ENCODE assay signal across 18 cellular contexts in genomic region chr22:49329636-49330035, GRCh38.
DNase-seq lines count a peak whose midpoint lies in the region; ATAC-seq and TF ChIP-seq lines count a peak whose summit lies in the region.
"Had no signal": no experiment of that assay in that cellular context is flagged by ENCODE, and none has a peak within 500 bp of the region (broad histone marks: within the 10 kb centered on the region; RNA-seq: fewer than 3 reads in every experiment).

No MANE protein-coding gene starts in this region.

- no peak overlapping the region for H3K4me3 ChIP-seq in lung
- H3K4me3 ChIP-seq: K562 had no signal

- peaks cover 6% of the 10 kb centered on the region for H3K27me3 ChIP-seq in lung (ENCODE audit: control insufficient read depth, insufficient read depth)

- no peak for ATAC-seq in lung (ENCODE audit: insufficient read depth, low FRiP score)
- ATAC-seq: K562 had no signal

- peaks cover 0 to 31% of the 10 kb centered on the region in 2 donors for H3K9me3 ChIP-seq in lung (ENCODE audit: control insufficient read depth in 2 of 2, insufficient read depth in 1 of 2, low read length in 1 of 2)

- no peak overlapping the region for H3K27ac ChIP-seq in lung (ENCODE audit: low read depth in 1 of 2, low read length in 1 of 2)

- WGBS in lung, 2 donors: 67 to 76% methylated on average over 5 of the region's 5 CpGs

- peak; percentile 8 for DNase-seq in activated effector memory CD4-positive, alpha-beta T cell treated with anti-CD3 and anti-CD28 coated beads, Interleukin-2, amount 50 U/mL, for 16 hours
- no peak for DNase-seq in activated effector memory CD4-positive, alpha-beta T cell treated with Interleukin-2 at 50 U/mL for 16 hours
- DNase-seq in activated CD8-positive, alpha-beta memory T cell treated with anti-CD3 and anti-CD28 coated beads, Interleukin-2, amount 50 U/mL, for 48 hours: peak; percentile 8
- peak; percentile 11 for DNase-seq in lung (ENCODE audit: low spot score)
- DNase-seq in stimulated activated CD8-positive, alpha-beta memory T cell treated with anti-CD3 and anti-CD28 coated beads, Interleukin-4, amount 100 ng/mL, for 48 hours: peak; percentile 5
- DNase-seq in HuH-7.5 (ENCODE audit: low spot score): no peak
- no peak for DNase-seq in GM13976 (ENCODE audit: low spot score)
- no peak for DNase-seq in NCI-H128 (lab: John Stamatoyannopoulos, UW; ENCODE audit: unreplicated experiment)
- DNase-seq: 8988T, DMS79, NCI-H1105, NCI-H1694 treated with DMSO at 0.1 percent for 48 hours, NCI-H2107, NCI-H2227 treated with DMSO at 0.1 percent for 48 hours, NCI-H510A treated with DMSO at 0.1 percent for 48 hours, NCI-H774, SHP77 had no signal

- no peaks in the 10 kb centered on the region for H3K4me1 ChIP-seq in lung (ENCODE audit: control insufficient read depth in 2 of 2, insufficient read depth in 2 of 2, low read length in 2 of 2)

- TF ChIP-seq CTCF in lung (IDR thresholded peaks at IDR 0.05; ENCODE audit: control extremely low read depth, extremely low read depth): no peak
- no peak for TF ChIP-seq CTCF in GM13976 (IDR thresholded peaks at IDR 0.05; ENCODE audit: borderline replicate concordance, control extremely low read depth, extremely low read depth, insufficient read depth, missing control alignments)

- H3K36me3 ChIP-seq in lung (ENCODE audit: control insufficient read depth in 2 of 2, insufficient read depth in 2 of 2, low read length in 2 of 2): no peaks in the 10 kb centered on the region

- in situ Hi-C loops in GM13976 (cut with MboI; ENCODE audit: low sequenced_read_pairs, unreplicated experiment): no loop called here

Comparison
In these comparisons a context has a peak if more than half of its experiments do, and no peak if none do; other contexts are left out.
1. DNase-seq: peak in activated effector memory CD4-positive, alpha-beta T cell treated with anti-CD3 and anti-CD28 coated beads, Interleukin-2, amount 50 U/mL, for 16 hours (single experiment), activated CD8-positive, alpha-beta memory T cell treated with anti-CD3 and anti-CD28 coated beads, Interleukin-2, amount 50 U/mL, for 48 hours (single experiment), lung (single experiment) and stimulated activated CD8-positive, alpha-beta memory T cell treated with anti-CD3 and anti-CD28 coated beads, Interleukin-4, amount 100 ng/mL, for 48 hours (single experiment); none in activated effector memory CD4-positive, alpha-beta T cell treated with Interleukin-2 at 50 U/mL for 16 hours (single experiment), HuH-7.5 (single experiment), GM13976 (single experiment) and NCI-H128 (single experiment).